ENCODE assay signal across 14 cellular contexts in genomic region chr21:33729631-33730030, GRCh38.
DNase-seq lines count a peak whose midpoint lies in the region; ATAC-seq and TF ChIP-seq lines count a peak whose summit lies in the region.
"Had no signal": no experiment of that assay in that cellular context is flagged by ENCODE, and none has a peak within 500 bp of the region (broad histone marks: within the 10 kb centered on the region; RNA-seq: fewer than 3 reads in every experiment).

No MANE protein-coding gene starts in this region.

- H3K36me3 ChIP-seq in GM23338 (ENCODE audit: insufficient read depth) = 0 out of 2 replicates have a peak, but pooled peaks cover 5% of the 10 kb centered on the region

- H3K4me1 ChIP-seq in GM23338 (ENCODE audit: insufficient read depth) = peaks cover 21% of the 10 kb centered on the region

- peaks cover 26% of the 10 kb centered on the region for H3K4me1 Mint-ChIP-seq in GM23338
- peaks cover 2% of the 10 kb centered on the region for H3K4me1 Mint-ChIP-seq in nephron progenitor cell
- H3K4me1 Mint-ChIP-seq in type B pancreatic cell (ENCODE audit: unreplicated experiment) = peaks cover 7% of the 10 kb centered on the region
- H3K4me1 Mint-ChIP-seq: CD4-positive, CD25-positive, alpha-beta regulatory T cell had no signal

- no peak overlapping the region for H2AFZ ChIP-seq in GM23338

- H3K27me3 ChIP-seq in GM23338 (ENCODE audit: insufficient read depth) = no peaks in the 10 kb centered on the region
- H3K27me3 ChIP-seq: BLaER1 treated with 17β-estradiol and CSF1 and Interleukin-3, amounts not matched to agents 10 nM and 100 nM had no signal

- peaks cover 3% of the 10 kb centered on the region for H3K36me3 Mint-ChIP-seq in GM23338 (ENCODE audit: low read depth)
- peaks cover 20% of the 10 kb centered on the region for H3K36me3 Mint-ChIP-seq in nephron progenitor cell (ENCODE audit: low read depth)
- H3K36me3 Mint-ChIP-seq in type B pancreatic cell = peaks cover 17% of the 10 kb centered on the region
- H3K36me3 Mint-ChIP-seq: CD4-positive, CD25-positive, alpha-beta regulatory T cell had no signal

- 0 out of 2 replicates have a peak overlapping the region, but pooled peaks have one; percentile 42 for H3K4me2 ChIP-seq in GM23338
- H3K4me2 ChIP-seq: BLaER1 treated with 17β-estradiol and CSF1 and Interleukin-3, amounts not matched to agents 10 nM and 100 nM had no signal

- H3K9me3 Mint-ChIP-seq in GM23338 (no peaks in the 10 kb centered on the region), nephron progenitor cell (no peaks in the 10 kb centered on the region), type B pancreatic cell (no peaks in the 10 kb centered on the region)
- H3K9me3 Mint-ChIP-seq: CD4-positive, CD25-positive, alpha-beta regulatory T cell; HFFc6 had no signal

- DNase-seq in GM23338 (ENCODE audit: low spot score) = peak; percentile 33
- DNase-seq in dermis blood vessel endothelial cell = peak; percentile 14
- no peak for DNase-seq in nephron progenitor cell
- DNase-seq in type B pancreatic cell (ENCODE audit: extremely low spot score, unreplicated experiment) = no peak
- no peak for DNase-seq in NCI-H187 (lab: John Stamatoyannopoulos, UW)
- DNase-seq: ACHN; CD4-positive, CD25-positive, alpha-beta regulatory T cell; DMS79; HCEC 1CT; HFFc6 had no signal

- H3F3A ChIP-seq in GM23338 (replicated peaks; ENCODE audit: low read depth) = no peaks in the 10 kb centered on the region

- H3K4me3 Mint-ChIP-seq in GM23338 (no peak overlapping the region), nephron progenitor cell (no peak overlapping the region), type B pancreatic cell (no peak overlapping the region)
- H3K4me3 Mint-ChIP-seq: CD4-positive, CD25-positive, alpha-beta regulatory T cell; HFFc6 had no signal

- peaks cover 2% of the 10 kb centered on the region for H3K27me3 Mint-ChIP-seq in GM23338 (ENCODE audit: insufficient read depth, low read depth, poor library complexity)
- H3K27me3 Mint-ChIP-seq in nephron progenitor cell (ENCODE audit: low read depth, poor library complexity) = no peaks in the 10 kb centered on the region
- H3K27me3 Mint-ChIP-seq in type B pancreatic cell = no peaks in the 10 kb centered on the region

- H3K27ac Mint-ChIP-seq in GM23338 (peak overlapping the region; percentile 0; the same call in 1 of the 2 replicates), nephron progenitor cell (peak overlapping the region; percentile 33), type B pancreatic cell (peak overlapping the region; percentile 6)
- H3K27ac Mint-ChIP-seq: HFFc6 had no signal

- H3K9me2 ChIP-seq in GM23338 (ENCODE audit: insufficient read depth) = no peaks in the 10 kb centered on the region

- 0 out of 2 replicates have a peak, but pooled peaks cover 4% of the 10 kb centered on the region for H4K20me1 ChIP-seq in GM23338 (replicated peaks; ENCODE audit: insufficient read depth)
- H4K20me1 ChIP-seq: BLaER1 treated with 17β-estradiol and CSF1 and Interleukin-3, amounts not matched to agents 10 nM and 100 nM had no signal

- ATAC-seq in GM23338 = peak; percentile 56
- no peak for ATAC-seq in GM18870 (IDR thresholded peaks at IDR 0.05; ENCODE audit: unreplicated experiment)
- ATAC-seq in GM19397 (IDR thresholded peaks at IDR 0.05; ENCODE audit: unreplicated experiment) = no peak
- ATAC-seq: GM12878 had no signal

- no peaks in the 10 kb centered on the region for H3K79me2 ChIP-seq in GM23338 (replicated peaks; ENCODE audit: insufficient read depth)

- H3K4me3 ChIP-seq in GM23338 = no peak overlapping the region
- H3K4me3 ChIP-seq: BLaER1 treated with 17β-estradiol and CSF1 and Interleukin-3, amounts not matched to agents 10 nM and 100 nM; GM12878 had no signal

- TF ChIP-seq CTCF in GM23338 (conservative IDR thresholded peaks at IDR 0.05; ENCODE audit: low read depth in 2 of 2) = no peak
- no peak for TF ChIP-seq CTCF in nephron progenitor cell (IDR thresholded peaks at IDR 0.05)
- TF ChIP-seq CTCF in type B pancreatic cell (conservative IDR thresholded peaks at IDR 0.05) = no peak

- H3K27ac ChIP-seq in GM23338 (ENCODE audit: low read depth) = no peak overlapping the region
- H3K27ac ChIP-seq: BLaER1 treated with 17β-estradiol and CSF1 and Interleukin-3, amounts not matched to agents 10 nM and 100 nM had no signal

TF ChIP-seq in GM23338, 12 proteins besides CTCF, POLR2A, EP300 and RAD21:
- no peak for TF ChIP-seq POLR2AphosphoS5 (IDR thresholded peaks at IDR 0.05; ENCODE audit: low read depth)
- no peak for TF ChIP-seq EZH2 (IDR thresholded peaks at IDR 0.05; ENCODE audit: low read depth, unreplicated experiment)
- TF ChIP-seq JUNB (IDR thresholded peaks at IDR 0.05; ENCODE audit: unreplicated experiment) = no peak
- TF ChIP-seq NANOG (IDR thresholded peaks at IDR 0.05; ENCODE audit: borderline replicate concordance) = no peak
- TF ChIP-seq, protein P1, sequence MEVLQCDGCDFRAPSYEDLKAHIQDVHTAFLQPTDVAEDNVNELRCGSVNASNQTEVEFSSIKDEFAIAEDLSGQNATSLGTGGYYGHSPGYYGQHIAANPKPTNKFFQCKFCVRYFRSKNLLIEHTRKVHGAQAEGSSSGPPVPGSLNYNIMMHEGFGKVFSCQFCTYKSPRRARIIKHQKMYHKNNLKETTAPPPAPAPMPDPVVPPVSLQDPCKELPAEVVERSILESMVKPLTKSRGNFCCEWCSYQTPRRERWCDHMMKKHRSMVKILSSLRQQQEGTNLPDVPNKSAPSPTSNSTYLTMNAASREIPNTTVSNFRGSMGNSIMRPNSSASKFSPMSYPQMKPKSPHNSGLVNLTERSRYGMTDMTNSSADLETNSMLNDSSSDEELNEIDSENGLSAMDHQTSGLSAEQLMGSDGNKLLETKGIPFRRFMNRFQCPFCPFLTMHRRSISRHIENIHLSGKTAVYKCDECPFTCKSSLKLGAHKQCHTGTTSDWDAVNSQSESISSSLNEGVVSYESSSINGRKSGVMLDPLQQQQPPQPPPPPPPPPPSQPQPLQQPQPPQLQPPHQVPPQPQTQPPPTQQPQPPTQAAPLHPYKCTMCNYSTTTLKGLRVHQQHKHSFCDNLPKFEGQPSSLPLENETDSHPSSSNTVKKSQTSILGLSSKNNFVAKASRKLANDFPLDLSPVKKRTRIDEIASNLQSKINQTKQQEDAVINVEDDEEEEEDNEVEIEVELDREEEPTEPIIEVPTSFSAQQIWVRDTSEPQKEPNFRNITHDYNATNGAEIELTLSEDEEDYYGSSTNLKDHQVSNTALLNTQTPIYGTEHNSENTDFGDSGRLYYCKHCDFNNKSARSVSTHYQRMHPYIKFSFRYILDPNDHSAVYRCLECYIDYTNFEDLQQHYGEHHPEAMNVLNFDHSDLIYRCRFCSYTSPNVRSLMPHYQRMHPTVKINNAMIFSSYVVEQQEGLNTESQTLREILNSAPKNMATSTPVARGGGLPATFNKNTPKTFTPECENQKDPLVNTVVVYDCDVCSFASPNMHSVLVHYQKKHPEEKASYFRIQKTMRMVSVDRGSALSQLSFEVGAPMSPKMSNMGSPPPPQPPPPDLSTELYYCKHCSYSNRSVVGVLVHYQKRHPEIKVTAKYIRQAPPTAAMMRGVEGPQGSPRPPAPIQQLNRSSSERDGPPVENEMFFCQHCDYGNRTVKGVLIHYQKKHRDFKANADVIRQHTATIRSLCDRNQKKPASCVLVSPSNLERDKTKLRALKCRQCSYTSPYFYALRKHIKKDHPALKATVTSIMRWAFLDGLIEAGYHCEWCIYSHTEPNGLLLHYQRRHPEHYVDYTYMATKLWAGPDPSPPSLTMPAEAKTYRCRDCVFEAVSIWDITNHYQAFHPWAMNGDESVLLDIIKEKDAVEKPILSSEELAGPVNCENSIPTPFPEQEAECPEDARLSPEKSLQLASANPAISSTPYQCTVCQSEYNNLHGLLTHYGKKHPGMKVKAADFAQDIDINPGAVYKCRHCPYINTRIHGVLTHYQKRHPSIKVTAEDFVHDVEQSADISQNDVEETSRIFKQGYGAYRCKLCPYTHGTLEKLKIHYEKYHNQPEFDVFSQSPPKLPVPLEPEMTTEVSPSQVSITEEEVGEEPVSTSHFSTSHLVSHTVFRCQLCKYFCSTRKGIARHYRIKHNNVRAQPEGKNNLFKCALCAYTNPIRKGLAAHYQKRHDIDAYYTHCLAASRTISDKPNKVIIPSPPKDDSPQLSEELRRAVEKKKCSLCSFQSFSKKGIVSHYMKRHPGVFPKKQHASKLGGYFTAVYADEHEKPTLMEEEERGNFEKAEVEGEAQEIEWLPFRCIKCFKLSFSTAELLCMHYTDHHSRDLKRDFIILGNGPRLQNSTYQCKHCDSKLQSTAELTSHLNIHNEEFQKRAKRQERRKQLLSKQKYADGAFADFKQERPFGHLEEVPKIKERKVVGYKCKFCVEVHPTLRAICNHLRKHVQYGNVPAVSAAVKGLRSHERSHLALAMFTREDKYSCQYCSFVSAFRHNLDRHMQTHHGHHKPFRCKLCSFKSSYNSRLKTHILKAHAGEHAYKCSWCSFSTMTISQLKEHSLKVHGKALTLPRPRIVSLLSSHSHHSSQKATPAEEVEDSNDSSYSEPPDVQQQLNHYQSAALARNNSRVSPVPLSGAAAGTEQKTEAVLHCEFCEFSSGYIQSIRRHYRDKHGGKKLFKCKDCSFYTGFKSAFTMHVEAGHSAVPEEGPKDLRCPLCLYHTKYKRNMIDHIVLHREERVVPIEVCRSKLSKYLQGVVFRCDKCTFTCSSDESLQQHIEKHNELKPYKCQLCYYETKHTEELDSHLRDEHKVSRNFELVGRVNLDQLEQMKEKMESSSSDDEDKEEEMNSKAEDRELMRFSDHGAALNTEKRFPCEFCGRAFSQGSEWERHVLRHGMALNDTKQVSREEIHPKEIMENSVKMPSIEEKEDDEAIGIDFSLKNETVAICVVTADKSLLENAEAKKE (CRISPR knock-in tag; IDR thresholded peaks at IDR 0.05) = no peak
- TF ChIP-seq ZNF331 (CRISPR knock-in tag; IDR thresholded peaks at IDR 0.05; ENCODE audit: low read depth) = no peak
- TF ChIP-seq, protein P2, sequence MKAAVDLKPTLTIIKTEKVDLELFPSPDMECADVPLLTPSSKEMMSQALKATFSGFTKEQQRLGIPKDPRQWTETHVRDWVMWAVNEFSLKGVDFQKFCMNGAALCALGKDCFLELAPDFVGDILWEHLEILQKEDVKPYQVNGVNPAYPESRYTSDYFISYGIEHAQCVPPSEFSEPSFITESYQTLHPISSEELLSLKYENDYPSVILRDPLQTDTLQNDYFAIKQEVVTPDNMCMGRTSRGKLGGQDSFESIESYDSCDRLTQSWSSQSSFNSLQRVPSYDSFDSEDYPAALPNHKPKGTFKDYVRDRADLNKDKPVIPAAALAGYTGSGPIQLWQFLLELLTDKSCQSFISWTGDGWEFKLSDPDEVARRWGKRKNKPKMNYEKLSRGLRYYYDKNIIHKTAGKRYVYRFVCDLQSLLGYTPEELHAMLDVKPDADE (IDR thresholded peaks at IDR 0.05) = no peak

Comparison
In these comparisons a context has a peak if more than half of its experiments do, and no peak if none do; other contexts are left out.
1. DNase-seq: peak in GM23338 (single experiment) and dermis blood vessel endothelial cell (single experiment); none in nephron progenitor cell (single experiment), type B pancreatic cell (single experiment) and NCI-H187 (0 of 2).
2. Peak in every context shown above with its lines, with median percentiles within 50 percentile points of each other: H3K27ac Mint-ChIP-seq.